Comparison of ENCODE assay signal across 32 cellular contexts in genomic region chr12:131611416-131612091, GRCh38.
"Had no signal": no experiment of that assay in that cellular context is flagged by ENCODE, and none has a peak within 500 bp of the region (broad histone marks: within the 10 kb centered on the region; RNA-seq: fewer than 3 reads in every experiment).

No MANE protein-coding gene starts in this region.

- FAIRE-seq: astrocyte, bronchial epithelial cell, colon had no signal

- H3K27me3 ChIP-seq: brain microvascular endothelial cell, foreskin keratinocyte had no signal

- DNase-seq: activated CD4-positive, alpha-beta T cell treated with anti-CD3 and anti-CD28 coated beads for 36 hours; activated CD4-positive, alpha-beta T cell treated with anti-CD3 and anti-CD28 coated beads, Interleukin-2, amount 10 ng/mL, durations not matched to agents 24 days and 14 days; activated CD4-positive, CD25-positive, alpha-beta regulatory T cell; activated CD4-positive, CD25-positive, alpha-beta regulatory T cell treated with anti-CD3 and anti-CD28 coated beads, Interleukin-2, amount 50 U/mL, for 72 hours; activated CD8-positive, alpha-beta memory T cell treated with anti-CD3 and anti-CD28 coated beads for 24 hours; activated CD8-positive, alpha-beta T cell treated with anti-CD3 and anti-CD28 coated beads for 36 hours; activated effector memory CD4-positive, alpha-beta T cell treated with Interleukin-2 at 50 U/mL for 16 hours; activated gamma-delta T cell treated with Interleukin-2 at 50 U/mL for 16 hours; activated naive CD4-positive, alpha-beta T cell treated with anti-CD3 and anti-CD28 coated beads, Interleukin-2, amount 50 U/mL, for 16 hours; activated naive CD4-positive, alpha-beta T cell treated with Interleukin-2 at 50 U/mL for 16 hours; activated T-cell treated with anti-CD3 and anti-CD28 coated beads, Interleukin-2, amount 50 U/mL, for 4 hours; amniotic stem cell; anterior cingulate cortex; brain microvascular endothelial cell; cortex of kidney; dermis blood vessel endothelial cell; effector CD4-positive, alpha-beta T cell; effector memory CD8-positive, alpha-beta T cell; erythroblast; foreskin keratinocyte; gastrocnemius medialis; glutamatergic neuron; T-helper 1 cell; T-helper 17 cell; T1000; WERI-Rb-1 had no signal

- H3K27ac ChIP-seq: brain microvascular endothelial cell, esophagus muscularis mucosa, foreskin keratinocyte, gastrocnemius medialis, heart left ventricle, WERI-Rb-1 had no signal

- ATAC-seq: activated CD4-positive, alpha-beta T cell treated with anti-CD3 and anti-CD28 coated beads for 36 hours; activated CD8-positive, alpha-beta T cell treated with anti-CD3 and anti-CD28 coated beads for 36 hours; activated T-cell treated with anti-CD3 and anti-CD28 coated beads, Interleukin-2, amount 50 U/mL, for 4 hours; activated T-helper 17 cell treated with anti-CD3 and anti-CD28 coated beads, Interleukin-2, amount 50 U/mL, for 72 hours; effector memory CD8-positive, alpha-beta T cell; foreskin keratinocyte; gastrocnemius medialis; heart left ventricle; T-helper 17 cell had no signal

- H3K36me3 ChIP-seq: brain microvascular endothelial cell, esophagus muscularis mucosa, gastrocnemius medialis, heart left ventricle, WERI-Rb-1 had no signal

- H3K9me3 ChIP-seq: esophagus muscularis mucosa, gastrocnemius medialis, heart left ventricle had no signal

- H3K4me1 ChIP-seq: foreskin keratinocyte, gastrocnemius medialis had no signal

- H3K4me3 ChIP-seq: esophagus muscularis mucosa, gastrocnemius medialis, heart left ventricle had no signal
